In genomic region chr6:162674452-162674851, GRCh38 we compare ENCODE assay signal across 23 cellular contexts. TPM values are rescaled to one million over a fixed set of nuclear protein-coding genes. Genes with fewer than 3 reads are reported as not detected.
"Had no signal": no experiment of that assay in that cellular context is flagged by ENCODE, and none has a peak within 500 bp of the region (broad histone marks: within the 10 kb centered on the region; RNA-seq: fewer than 3 reads in every experiment).

No MANE protein-coding gene starts in this region.

- H3K4me3 Mint-ChIP-seq: dendritic cell treated with granulocyte-macrophage colony-stimulating factor and Interleukin-4, amounts not matched to agents 40 ng/mL and 50 ng/mL, for 4 days; effector memory CD8-positive, alpha-beta T cell; endodermal cell; mesothelial cell of epicardium had no signal

- H3K9me3 ChIP-seq: colonic mucosa, esophagus squamous epithelium, gastrocnemius medialis, heart right ventricle, left ventricle myocardium inferior, lower lobe of right lung had no signal

- H3K36me3 Mint-ChIP-seq: mesothelial cell of epicardium had no signal

- H3K4me1 ChIP-seq: colonic mucosa, lower lobe of right lung had no signal

- H3K27me3 Mint-ChIP-seq: dendritic cell treated with granulocyte-macrophage colony-stimulating factor and Interleukin-4, amounts not matched to agents 40 ng/mL and 50 ng/mL, for 4 days; effector memory CD8-positive, alpha-beta T cell had no signal

- H3K4me1 Mint-ChIP-seq: endodermal cell, mesothelial cell of epicardium had no signal

- H3K27ac Mint-ChIP-seq: dendritic cell treated with granulocyte-macrophage colony-stimulating factor and Interleukin-4, amounts not matched to agents 40 ng/mL and 50 ng/mL, for 4 days; effector memory CD8-positive, alpha-beta T cell; endodermal cell; mesothelial cell of epicardium had no signal

- DNase-seq: colonic mucosa; cortex of kidney; effector CD8-positive, alpha-beta T cell; effector memory CD8-positive, alpha-beta T cell; endodermal cell; erythroblast; esophagus squamous epithelium; foreskin fibroblast; foreskin melanocyte; gastrocnemius medialis; glutamatergic neuron; head of caudate nucleus; heart right ventricle; hippocampal formation; left cardiac atrium; left ventricle myocardium inferior; lower lobe of right lung; mesenchymal stem cell had no signal

- H3K9me3 Mint-ChIP-seq: endodermal cell had no signal

- H3K27me3 ChIP-seq: colonic mucosa, esophagus squamous epithelium, gastrocnemius medialis, heart right ventricle had no signal

- H3K27ac ChIP-seq: colonic mucosa, epithelial cell of prostate, gastrocnemius medialis, heart right ventricle, left ventricle myocardium inferior, lower lobe of right lung had no signal

- H3K36me3 ChIP-seq: colonic mucosa, esophagus squamous epithelium, gastrocnemius medialis, heart right ventricle, left ventricle myocardium inferior, lower lobe of right lung had no signal

- H3K4me3 ChIP-seq: colonic mucosa, esophagus squamous epithelium, gastrocnemius medialis, heart right ventricle, left ventricle myocardium inferior, lower lobe of right lung had no signal

- ATAC-seq: effector memory CD8-positive, alpha-beta T cell; esophagus mucosa; gastrocnemius medialis; heart right ventricle; left cardiac atrium; lower lobe of right lung had no signal

RNA-seq across cellular contexts. Expression of gene PACRG, which starts 53.3 kb away (rescaled TPM):
- total RNA-seq: mesenteric fat pad had no signal
